ENCODE assay signal across 2 cellular contexts in genomic region chr14:36950812-36951211, GRCh38.
TF ChIP-seq lines count a peak whose summit lies in the region.

No MANE protein-coding gene starts in this region.

TF ChIP-seq in IMR-90, 13 proteins besides CTCF, POLR2A, EP300 and RAD21 (continued from another document):
- no peak for TF ChIP-seq ELK1 (IDR thresholded peaks at IDR 0.05; ENCODE audit: borderline replicate concordance, low read depth, low read length)
- TF ChIP-seq MAZ (IDR thresholded peaks at IDR 0.05; ENCODE audit: borderline replicate concordance, low read depth, low read length) = no peak
- TF ChIP-seq NFE2L2 (IDR thresholded peaks at IDR 0.05; ENCODE audit: low read depth, low read length) = no peak
- no peak for TF ChIP-seq RCOR1 (IDR thresholded peaks at IDR 0.05; ENCODE audit: insufficient replicate concordance, low read length)
- no peak for TF ChIP-seq SMC3 (IDR thresholded peaks at IDR 0.05; ENCODE audit: low read depth, low read length)
- no peak for TF ChIP-seq RFX5 (IDR thresholded peaks at IDR 0.05; ENCODE audit: low read depth, low read length)
- no peak for TF ChIP-seq MXI1 (IDR thresholded peaks at IDR 0.05; ENCODE audit: borderline replicate concordance, low read depth, low read length)
- TF ChIP-seq, protein P1, sequence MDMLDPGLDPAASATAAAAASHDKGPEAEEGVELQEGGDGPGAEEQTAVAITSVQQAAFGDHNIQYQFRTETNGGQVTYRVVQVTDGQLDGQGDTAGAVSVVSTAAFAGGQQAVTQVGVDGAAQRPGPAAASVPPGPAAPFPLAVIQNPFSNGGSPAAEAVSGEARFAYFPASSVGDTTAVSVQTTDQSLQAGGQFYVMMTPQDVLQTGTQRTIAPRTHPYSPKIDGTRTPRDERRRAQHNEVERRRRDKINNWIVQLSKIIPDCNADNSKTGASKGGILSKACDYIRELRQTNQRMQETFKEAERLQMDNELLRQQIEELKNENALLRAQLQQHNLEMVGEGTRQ (IDR thresholded peaks at IDR 0.05; ENCODE audit: low read depth, low read length) = no peak
- no peak for TF ChIP-seq MAFK (IDR thresholded peaks at IDR 0.05; ENCODE audit: low read depth, low read length)
- no peak for TF ChIP-seq FOS (IDR thresholded peaks at IDR 0.05; ENCODE audit: low read depth, low read length)
- no peak for TF ChIP-seq BHLHE40 (IDR thresholded peaks at IDR 0.05; ENCODE audit: low read depth, low read length)
- TF ChIP-seq CHD1 (IDR thresholded peaks at IDR 0.05; ENCODE audit: low read depth, low read length) = no peak

TF ChIP-seq in WTC11, 78 proteins besides CTCF, POLR2A, EP300 and RAD21:
- TF ChIP-seq MLX (CRISPR knock-in tag; IDR thresholded peaks at IDR 0.05) = no peak
- no peak for TF ChIP-seq ZNF138 (CRISPR knock-in tag; conservative IDR thresholded peaks at IDR 0.05)
- TF ChIP-seq, protein P2, sequence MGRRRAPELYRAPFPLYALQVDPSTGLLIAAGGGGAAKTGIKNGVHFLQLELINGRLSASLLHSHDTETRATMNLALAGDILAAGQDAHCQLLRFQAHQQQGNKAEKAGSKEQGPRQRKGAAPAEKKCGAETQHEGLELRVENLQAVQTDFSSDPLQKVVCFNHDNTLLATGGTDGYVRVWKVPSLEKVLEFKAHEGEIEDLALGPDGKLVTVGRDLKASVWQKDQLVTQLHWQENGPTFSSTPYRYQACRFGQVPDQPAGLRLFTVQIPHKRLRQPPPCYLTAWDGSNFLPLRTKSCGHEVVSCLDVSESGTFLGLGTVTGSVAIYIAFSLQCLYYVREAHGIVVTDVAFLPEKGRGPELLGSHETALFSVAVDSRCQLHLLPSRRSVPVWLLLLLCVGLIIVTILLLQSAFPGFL (CRISPR knock-in tag; IDR thresholded peaks at IDR 0.05; ENCODE audit: borderline replicate concordance) = no peak
